23 cellular contexts compared by ENCODE assay signal in the genomic region with DNA sequence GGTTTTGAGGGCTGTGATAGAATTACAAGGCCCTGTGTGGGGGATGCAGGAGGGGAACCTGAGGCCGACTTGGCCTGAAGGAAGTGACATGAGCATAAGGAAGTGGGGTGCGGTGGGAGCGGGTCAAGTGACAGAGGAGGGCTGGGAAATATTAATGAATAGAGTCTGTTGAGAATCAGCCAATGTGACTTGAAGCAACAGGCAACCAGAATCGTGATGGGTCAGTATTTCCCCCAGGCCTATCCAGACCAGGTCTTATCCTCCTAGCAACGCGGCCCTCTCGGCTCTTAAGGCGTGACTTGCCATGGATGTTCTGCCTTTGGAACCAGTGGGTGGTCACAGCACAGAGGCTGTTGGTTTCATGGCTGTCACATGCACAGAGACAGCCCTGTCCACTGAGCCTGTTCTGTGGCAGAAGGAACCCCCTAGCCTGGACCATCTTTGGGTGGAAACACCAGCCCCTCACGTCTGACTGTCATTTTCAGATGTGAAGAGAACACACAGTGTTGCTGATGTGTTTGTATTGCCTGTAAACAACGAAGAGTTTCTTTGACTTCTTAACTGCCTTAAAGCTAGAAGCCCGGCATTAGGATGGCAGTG.
DNase-seq lines count a peak whose midpoint lies in the region; TF ChIP-seq lines count a peak whose summit lies in the region.
"Had no signal": no experiment of that assay in that cellular context is flagged by ENCODE, and none has a peak within 500 bp of the region (broad histone marks: within the 10 kb centered on the region; RNA-seq: fewer than 3 reads in every experiment).

No MANE protein-coding gene starts in this region.

- no peak overlapping the region for H3K27ac Mint-ChIP-seq in activated CD4-positive, alpha-beta T cell treated with anti-CD3 and anti-CD28 coated beads, Interleukin-2, amount 10 ng/mL, durations not matched to agents 24 days and 14 days
- no peak overlapping the region for H3K27ac Mint-ChIP-seq in activated CD4-positive, alpha-beta T cell treated with anti-CD3 and anti-CD28 coated beads, Interleukin-2, amount 10 ng/mL, durations not matched to agents 7 days and 5 days
- H3K27ac Mint-ChIP-seq: B cell; CD4-positive, CD25-positive, alpha-beta regulatory T cell; CD8-positive, alpha-beta T cell; GM23338 had no signal

- H3K4me3 Mint-ChIP-seq in activated CD4-positive, alpha-beta T cell treated with anti-CD3 and anti-CD28 coated beads, Interleukin-2, amount 10 ng/mL, durations not matched to agents 24 days and 14 days: no peak overlapping the region
- no peak overlapping the region for H3K4me3 Mint-ChIP-seq in activated CD4-positive, alpha-beta T cell treated with anti-CD3 and anti-CD28 coated beads, Interleukin-2, amount 10 ng/mL, durations not matched to agents 7 days and 5 days
- H3K4me3 Mint-ChIP-seq: B cell; CD4-positive, CD25-positive, alpha-beta regulatory T cell; CD8-positive, alpha-beta T cell; GM23338; H9; HFFc6 had no signal

- H3K36me3 Mint-ChIP-seq in activated CD4-positive, alpha-beta T cell treated with anti-CD3 and anti-CD28 coated beads, Interleukin-2, amount 10 ng/mL, durations not matched to agents 24 days and 14 days (ENCODE audit: low read depth): no peaks in the 10 kb centered on the region
- no peaks in the 10 kb centered on the region for H3K36me3 Mint-ChIP-seq in activated CD4-positive, alpha-beta T cell treated with anti-CD3 and anti-CD28 coated beads, Interleukin-2, amount 10 ng/mL, durations not matched to agents 7 days and 5 days (ENCODE audit: low read depth)
- H3K36me3 Mint-ChIP-seq: CD4-positive, CD25-positive, alpha-beta regulatory T cell; CD8-positive, alpha-beta T cell had no signal

- H3K4me1 Mint-ChIP-seq in activated CD4-positive, alpha-beta T cell treated with anti-CD3 and anti-CD28 coated beads, Interleukin-2, amount 10 ng/mL, durations not matched to agents 24 days and 14 days: no peaks in the 10 kb centered on the region
- H3K4me1 Mint-ChIP-seq in activated CD4-positive, alpha-beta T cell treated with anti-CD3 and anti-CD28 coated beads, Interleukin-2, amount 10 ng/mL, durations not matched to agents 7 days and 5 days: no peaks in the 10 kb centered on the region
- H3K4me1 Mint-ChIP-seq: B cell; CD4-positive, CD25-positive, alpha-beta regulatory T cell had no signal

- H3K27me3 ChIP-seq in prostate gland (replicated peaks; ENCODE audit: insufficient read depth): no peaks in the 10 kb centered on the region
- H3K27me3 ChIP-seq: BLaER1 had no signal

- POLR2A ChIA-PET in activated CD4-positive, alpha-beta T cell treated with anti-CD3 and anti-CD28 coated beads, Interleukin-2, amount 10 ng/mL, durations not matched to agents 7 days and 5 days (lab: Charles Lee): no interaction called here

- CTCF ChIA-PET in activated CD4-positive, alpha-beta T cell treated with anti-CD3 and anti-CD28 coated beads, Interleukin-2, amount 10 ng/mL, durations not matched to agents 7 days and 5 days (lab: Charles Lee): no interaction called here

- TF ChIP-seq CTCF in prostate gland (IDR thresholded peaks at IDR 0.05): no peak

- no peaks in the 10 kb centered on the region for H3K36me3 ChIP-seq in prostate gland
- H3K36me3 ChIP-seq: BLaER1 had no signal

- H3K4me1 ChIP-seq in prostate gland (replicated peaks): no peaks in the 10 kb centered on the region
- H3K4me1 ChIP-seq: BLaER1, Caco-2 had no signal

- H3K27me3 Mint-ChIP-seq in activated CD4-positive, alpha-beta T cell treated with anti-CD3 and anti-CD28 coated beads, Interleukin-2, amount 10 ng/mL, durations not matched to agents 24 days and 14 days: no peaks in the 10 kb centered on the region
- H3K27me3 Mint-ChIP-seq in activated CD4-positive, alpha-beta T cell treated with anti-CD3 and anti-CD28 coated beads, Interleukin-2, amount 10 ng/mL, durations not matched to agents 7 days and 5 days: no peaks in the 10 kb centered on the region

- no peak for TF ChIP-seq POLR2A in prostate gland (IDR thresholded peaks at IDR 0.05)

- H3K9me3 Mint-ChIP-seq in activated CD4-positive, alpha-beta T cell treated with anti-CD3 and anti-CD28 coated beads, Interleukin-2, amount 10 ng/mL, durations not matched to agents 24 days and 14 days: no peaks in the 10 kb centered on the region
- no peaks in the 10 kb centered on the region for H3K9me3 Mint-ChIP-seq in activated CD4-positive, alpha-beta T cell treated with anti-CD3 and anti-CD28 coated beads, Interleukin-2, amount 10 ng/mL, durations not matched to agents 7 days and 5 days
- H3K9me3 Mint-ChIP-seq: CD4-positive, CD25-positive, alpha-beta regulatory T cell; CD8-positive, alpha-beta T cell; GM23338; H9; HFFc6 had no signal

- H3K4me3 ChIP-seq in prostate gland: no peak overlapping the region
- H3K4me3 ChIP-seq: BLaER1, GM12878, GM23338 had no signal

- intact Hi-C loops in activated CD4-positive, alpha-beta T cell treated with anti-CD3 and anti-CD28 coated beads, Interleukin-2, amount 10 ng/mL, durations not matched to agents 24 days and 14 days (cut with micrococcal nuclease): no loop called here
- intact Hi-C loops in prostate gland (cut with DNase I): no loop called here

- H3K9me3 ChIP-seq in prostate gland: no peaks in the 10 kb centered on the region
- H3K9me3 ChIP-seq: BLaER1, Caco-2 had no signal

- WGBS in prostate gland: 88% methylated on average over 11 of the region's 11 CpGs

- peak; percentile 43 for DNase-seq in activated CD4-positive, alpha-beta T cell treated with anti-CD3 and anti-CD28 coated beads, Interleukin-2, amount 10 ng/mL, durations not matched to agents 24 days and 14 days
- no peak for DNase-seq in activated CD4-positive, alpha-beta T cell treated with anti-CD3 and anti-CD28 coated beads, Interleukin-2, amount 10 ng/mL, durations not matched to agents 7 days and 5 days
- peak; percentile 36 for DNase-seq in islet precursor cell
- DNase-seq in prostate gland (ENCODE audit: low spot score): peak; percentile 1
- DNase-seq in superior temporal gyrus (ENCODE audit: extremely low spot score): no peak
- no peak for DNase-seq in NCI-H2081 treated with DMSO at 0.1 percent for 48 hours (lab: John Stamatoyannopoulos, UW)
- DNase-seq in NCI-H146 treated with DMSO at 0.1 percent for 48 hours (lab: John Stamatoyannopoulos, UW; ENCODE audit: unreplicated experiment): no peak
- no peak for DNase-seq in DMS153 treated with DMSO at 0.1 percent for 48 hours (lab: John Stamatoyannopoulos, UW; ENCODE audit: unreplicated experiment)
- DNase-seq: Caco-2; CD4-positive, CD25-positive, alpha-beta regulatory T cell; DMS153; DMS79; EL; GDM1; H9; HFFc6 had no signal

- no peak overlapping the region for H3K27ac ChIP-seq in prostate gland
- H3K27ac ChIP-seq: 22Rv1, BLaER1, C4-2B had no signal

Comparison
In these comparisons a context has a peak if more than half of its experiments do, and no peak if none do; other contexts are left out.
1. DNase-seq: peak in activated CD4-positive, alpha-beta T cell treated with anti-CD3 and anti-CD28 coated beads, Interleukin-2, amount 10 ng/mL, durations not matched to agents 24 days and 14 days (single experiment), islet precursor cell (single experiment) and prostate gland (single experiment); none in activated CD4-positive, alpha-beta T cell treated with anti-CD3 and anti-CD28 coated beads, Interleukin-2, amount 10 ng/mL, durations not matched to agents 7 days and 5 days (single experiment), superior temporal gyrus (single experiment), NCI-H2081 treated with DMSO at 0.1 percent for 48 hours (single experiment), NCI-H146 treated with DMSO at 0.1 percent for 48 hours (single experiment) and DMS153 treated with DMSO at 0.1 percent for 48 hours (single experiment).